8 cellular contexts compared by ENCODE assay signal in genomic region chrX:54044126-54044876, GRCh38. TPM values are rescaled to one million over a fixed set of nuclear protein-coding genes. Genes with fewer than 3 reads are reported as not detected.
DNase-seq lines count a peak whose midpoint lies in the region; ATAC-seq and TF ChIP-seq lines count a peak whose summit lies in the region.

PHF8 (minus strand) TSS chrX:54044473; CDS start chrX:54042728, 1,745 bp downstream.

- in situ Hi-C loops in GM13976 (cut with MboI; ENCODE audit: low sequenced_read_pairs, unreplicated experiment): no loop called here

- H3K4me1 ChIP-seq in adrenal gland (replicated peaks in 1 of 2): peaks cover 0 to 3% of the 10 kb centered on the region in 2 donors
- H3K4me1 ChIP-seq in cardiac muscle cell (ENCODE audit: low read depth): peaks cover 5% of the 10 kb centered on the region
- no peaks in the 10 kb centered on the region for H3K4me1 ChIP-seq in parathyroid adenoma
- no peaks in the 10 kb centered on the region for H3K4me1 ChIP-seq in tibial artery

- no peaks in the 10 kb centered on the region for H3K9me3 ChIP-seq in adrenal gland (replicated peaks in 1 of 3)
- no peaks in the 10 kb centered on the region for H3K9me3 ChIP-seq in cardiac muscle cell (ENCODE audit: low read depth)
- no peaks in the 10 kb centered on the region for H3K9me3 ChIP-seq in parathyroid adenoma (ENCODE audit: control insufficient read depth, low read length)
- no peaks in the 10 kb centered on the region for H3K9me3 ChIP-seq in tibial artery

- 1 to 57% (median 20%) methylated on average over 25 to 66 of the region's 66 CpGs for WGBS in adrenal gland, 4 donors

- peak within 1 kb of the TSS; percentile 25 to 81 (median 65) for H3K4me3 ChIP-seq in adrenal gland
- peak within 1 kb of the TSS; percentile 82 for H3K4me3 ChIP-seq in cardiac muscle cell
- H3K4me3 ChIP-seq in parathyroid adenoma (ENCODE audit: low read depth, low read length): peak within 1 kb of the TSS; percentile 80
- peak within 1 kb of the TSS; percentile 83 to 85 for H3K4me3 ChIP-seq in tibial artery

- TF ChIP-seq CTCF in GM13976 (IDR thresholded peaks at IDR 0.05; ENCODE audit: borderline replicate concordance, control extremely low read depth, extremely low read depth, insufficient read depth, missing control alignments) (no peak), adrenal gland (IDR thresholded peaks at IDR 0.05) (no peak), cardiac muscle cell (IDR thresholded peaks at IDR 0.05; ENCODE audit: low read depth, low read length) (no peak), parathyroid adenoma (IDR thresholded peaks at IDR 0.05) (no peak), tibial artery (IDR thresholded peaks at IDR 0.05) (no peak)

- H3K36me3 ChIP-seq in adrenal gland (replicated peaks in 1 of 2) (peaks cover 0 to 12% of the 10 kb centered on the region in 2 donors), cardiac muscle cell (peaks cover 3% of the 10 kb centered on the region), parathyroid adenoma (ENCODE audit: control insufficient read depth, insufficient read depth, low read length) (no peaks in the 10 kb centered on the region), tibial artery (peaks cover 0 to 16% (median 13%) of the 10 kb centered on the region in 3 donors)

- peak within 1 kb of the TSS; percentile 75 for H3K4me2 ChIP-seq in parathyroid adenoma (ENCODE audit: low read length)

- H3K27ac ChIP-seq in adrenal gland: peak within 1 kb of the TSS; percentile 72 to 96 (median 90)
- H3K27ac ChIP-seq in cardiac muscle cell: peak within 1 kb of the TSS; percentile 99
- peak within 1 kb of the TSS; percentile 96 for H3K27ac ChIP-seq in parathyroid adenoma
- peak within 1 kb of the TSS; percentile 93 to 99 for H3K27ac ChIP-seq in tibial artery

- peak within 1 kb of the TSS; percentile 61 for H3K9ac ChIP-seq in parathyroid adenoma

- H3K27me3 ChIP-seq in adrenal gland: no peaks in the 10 kb centered on the region
- no peaks in the 10 kb centered on the region for H3K27me3 ChIP-seq in cardiac muscle cell
- no peaks in the 10 kb centered on the region for H3K27me3 ChIP-seq in parathyroid adenoma (ENCODE audit: control insufficient read depth, insufficient read depth, low read length)
- no peaks in the 10 kb centered on the region for H3K27me3 ChIP-seq in tibial artery

- H2AFZ ChIP-seq in parathyroid adenoma: peak within 1 kb of the TSS; percentile 91

- TF ChIP-seq POLR2A in adrenal gland (IDR thresholded peaks at IDR 0.05): peak in 1 of 2 donors; percentile 55

- intact Hi-C loops in T-helper 1 cell treated with Interleukin-12 subunit alpha and Interleukin-12 subunit beta and Interleukin-4 antibody, amounts not matched to agents 30 ng/mL and 1 ng/mL, for 36 hours (cut with micrococcal nuclease): loop anchor here (1.0 to 10.0 kb wide), 16 partner anchors 139 to 1673 kb away; partner anchors contain the start of genes APEX2, FAM120C, GNL3L and KDM5C
- intact Hi-C loops in adrenal gland (cut with DNase I): no loop called here
- intact Hi-C loops in tibial artery (cut with DNase I; ENCODE audit: low total_unique reads): loop anchor here (10.0 kb wide), 2 partner anchors 140 to 770 kb away; partner anchors contain the start of gene FAM120C

- DNase-seq in GM13976 (ENCODE audit: low spot score) (peak; percentile 88), NCI-H146 treated with DMSO at 0.1 percent for 48 hours (lab: John Stamatoyannopoulos, UW; ENCODE audit: unreplicated experiment) (peak; percentile 88), adrenal gland (peak; percentile 95 to 97 (median 96)), cardiac muscle cell (ENCODE audit: low read depth in 1 of 2, low spot score in 1 of 2) (peak; percentile 93 to 97), tibial artery (peak; percentile 92 to 98)

- peak; percentile 83 for ATAC-seq in HG02884 (IDR thresholded peaks at IDR 0.05; ENCODE audit: unreplicated experiment)

- no peaks in the 10 kb centered on the region for H3K79me2 ChIP-seq in parathyroid adenoma

RNA-seq across cellular contexts. Expression of gene PHF8, which starts in this region (rescaled TPM):
- total RNA-seq in T-helper 1 cell treated with Interleukin-12 subunit alpha and Interleukin-12 subunit beta and Interleukin-4 antibody, amounts not matched to agents 30 ng/mL and 1 ng/mL, for 36 hours: 51.4 and 54.2 TPM in 2 replicates
- total RNA-seq in adrenal gland (10 to 100 TPM; 15.7 to 73.5 (median 23.8) TPM), cardiac muscle cell (12.7 and 18.6 TPM in 2 replicates)
- polyA plus RNA-seq in adrenal gland (10 to 100 TPM in 1 of 3 donors, 1 to 10 TPM in 2; 6.1 to 12.5 (median 9.6) TPM), cardiac muscle cell (9.4 and 12.3 TPM in 2 replicates)

Comparison
In these comparisons a context has a peak if more than half of its experiments do, and no peak if none do; other contexts are left out.
1. Peak in every context shown above with its lines: DNase-seq, ATAC-seq, H3K4me3 ChIP-seq and H3K27ac ChIP-seq.
2. intact Hi-C loops: an anchor here in T-helper 1 cell treated with Interleukin-12 subunit alpha and Interleukin-12 subunit beta and Interleukin-4 antibody, amounts not matched to agents 30 ng/mL and 1 ng/mL, for 36 hours (1.0 to 10.0 kb wide) and tibial artery (10.0 kb wide); none called in adrenal gland.